1 cellular context compared by ENCODE assay signal in genomic region chr2:120231974-120232635, GRCh38.
TF ChIP-seq lines count a peak whose summit lies in the region.

No MANE protein-coding gene starts in this region.

TF ChIP-seq in GM12878, 131 proteins besides CTCF, POLR2A, EP300 and RAD21 (continued from another document):
- TF ChIP-seq NKRF (conservative IDR thresholded peaks at IDR 0.05) (0 out of 2 replicates have a peak, but pooled peaks have one; percentile 45), IKZF1 (conservative IDR thresholded peaks at IDR 0.05) (peak; percentile 85), ZBED1 (IDR thresholded peaks at IDR 0.05; ENCODE audit: borderline replicate concordance) (no peak), STAT1 (conservative IDR thresholded peaks at IDR 0.05) (no peak), CHD2 (IDR thresholded peaks at IDR 0.05; ENCODE audit: borderline replicate concordance, low read depth, low read length) (no peak), GABPA (IDR thresholded peaks at IDR 0.05; ENCODE audit: low read depth) (no peak), CBX5 (IDR thresholded peaks at IDR 0.05; ENCODE audit: low read depth) (no peak; the same call in 1 of the 2 replicates), SREBF1 (IDR thresholded peaks at IDR 0.05; ENCODE audit: low read length) (no peak), NBN (IDR thresholded peaks at IDR 0.05) (no peak), ETV6 (conservative IDR thresholded peaks at IDR 0.05 in 1 of 2, IDR thresholded peaks at IDR 0.05 in 1 of 2; ENCODE audit: borderline replicate concordance in 1 of 2, low read depth in 1 of 2) (peak in 1 of 2 experiments; percentile 55; a peak in 1 of 4 replicates)
